16 cellular contexts compared by ENCODE assay signal in genomic region chr1:241271427-241271826, GRCh38.
DNase-seq lines count a peak whose midpoint lies in the region; ATAC-seq and TF ChIP-seq lines count a peak whose summit lies in the region.
"Had no signal": no experiment of that assay in that cellular context is flagged by ENCODE, and none has a peak within 500 bp of the region (broad histone marks: within the 10 kb centered on the region; RNA-seq: fewer than 3 reads in every experiment).

No MANE protein-coding gene starts in this region.

- H3K36me3 ChIP-seq in lung (ENCODE audit: control insufficient read depth in 2 of 2, insufficient read depth in 2 of 2, low read length in 2 of 2) = no peaks in the 10 kb centered on the region
- H3K36me3 ChIP-seq: SJCRH30 had no signal

- peak; percentile 8 for DNase-seq in NCI-H187 treated with DMSO at 0.1 percent for 48 hours (lab: John Stamatoyannopoulos, UW)
- DNase-seq in SW480 (ENCODE audit: low spot score) = peak; percentile 53
- no peak for DNase-seq in lung (ENCODE audit: low spot score)
- DNase-seq in dedifferentiated amniotic fluid mesenchymal stem cell (ENCODE audit: extremely low spot score) = no peak
- no peak for DNase-seq in activated gamma-delta T cell treated with Interleukin-2 at 50 U/mL for 16 hours
- no peak for DNase-seq in NK-92 (lab: John Stamatoyannopoulos, UW; ENCODE audit: unreplicated experiment)
- no peak for DNase-seq in Kasumi-1 (lab: John Stamatoyannopoulos, UW)
- DNase-seq: CD4-positive, alpha-beta T cell; NCI-H1436; NCI-H2107; NCI-H345; NCI-H526; PC-3; SJCRH30 had no signal

- H3K4me3 ChIP-seq in lung = no peak overlapping the region
- H3K4me3 ChIP-seq: GM23338, K562, SJCRH30 had no signal

- H3K9me3 ChIP-seq in lung (ENCODE audit: control insufficient read depth in 2 of 2, insufficient read depth in 1 of 2, low read length in 1 of 2) = peaks cover 0 to 2% of the 10 kb centered on the region in 2 donors
- H3K9me3 ChIP-seq: SJCRH30 had no signal

- H3K27ac ChIP-seq in lung (ENCODE audit: low read depth in 1 of 2, low read length in 1 of 2) = no peak overlapping the region
- H3K27ac ChIP-seq: SJCRH30 had no signal

- H3K4me1 ChIP-seq in lung (ENCODE audit: control insufficient read depth in 2 of 2, insufficient read depth in 2 of 2, low read length in 2 of 2) = no peaks in the 10 kb centered on the region
- H3K4me1 ChIP-seq: SJCRH30 had no signal

- WGBS in lung, 2 donors = 72 to 85% methylated on average over 1 of the region's 1 CpG

- TF ChIP-seq CTCF in lung (IDR thresholded peaks at IDR 0.05; ENCODE audit: control extremely low read depth, extremely low read depth) = no peak

- no peaks in the 10 kb centered on the region for H3K27me3 ChIP-seq in lung (ENCODE audit: control insufficient read depth, insufficient read depth)
- H3K27me3 ChIP-seq: SJCRH30 had no signal

- ATAC-seq in lung (ENCODE audit: insufficient read depth, low FRiP score) = peak; percentile 55
- ATAC-seq: GM23338, K562, PC-3 had no signal

Comparison
In these comparisons a context has a peak if more than half of its experiments do, and no peak if none do; other contexts are left out.
1. DNase-seq: peak in NCI-H187 treated with DMSO at 0.1 percent for 48 hours (single experiment) and SW480 (single experiment); none in lung (single experiment), dedifferentiated amniotic fluid mesenchymal stem cell (single experiment), activated gamma-delta T cell treated with Interleukin-2 at 50 U/mL for 16 hours (single experiment), NK-92 (single experiment) and Kasumi-1 (0 of 2).